In genomic region chr6:80376411-80376810, GRCh38 we compare ENCODE assay signal across 31 cellular contexts.
DNase-seq lines count a peak whose midpoint lies in the region; ATAC-seq and TF ChIP-seq lines count a peak whose summit lies in the region.
"Had no signal": no experiment of that assay in that cellular context is flagged by ENCODE, and none has a peak within 500 bp of the region (broad histone marks: within the 10 kb centered on the region; RNA-seq: fewer than 3 reads in every experiment).

No MANE protein-coding gene starts in this region.

- no peak overlapping the region for H4K5ac ChIP-seq in IMR-90 (ENCODE audit: low read depth, low read length)

- H3K79me1 ChIP-seq in IMR-90 (ENCODE audit: low read depth in 1 of 2, low read length in 2 of 2), result no peaks in the 10 kb centered on the region

- TF ChIP-seq CTCF in IMR-90 (conservative IDR thresholded peaks at IDR 0.05; ENCODE audit: low read depth, low read length) (no peak), astrocyte of the spinal cord (IDR thresholded peaks at IDR 0.05; ENCODE audit: low read depth, low read length) (no peak), fibroblast of pulmonary artery (IDR thresholded peaks at IDR 0.05; ENCODE audit: low read length, missing control alignments) (no peak)

- H2AFZ ChIP-seq in IMR-90 (replicated peaks; ENCODE audit: low read length, poor library complexity), result no peak overlapping the region

- CTCF ChIA-PET in IMR-90 (lab: Yijun Ruan, JAX) (no interaction called here), HEK293T (lab: Yijun Ruan, JAX) (no interaction called here)

- no TSS peak for BruUV-seq in IMR-90 (replicated peaks; lab: Mats Ljungman, UMichigan)

- H3K9ac ChIP-seq in IMR-90 (ENCODE audit: low read depth, low read length), result no peak overlapping the region

- H2BK5ac ChIP-seq in IMR-90 (ENCODE audit: low read depth, low read length, poor library complexity, severe bottlenecking), result no peak overlapping the region

- H3K23ac ChIP-seq in IMR-90 (ENCODE audit: low read depth, low read length), result no peak overlapping the region

- no peak overlapping the region for H3K56ac ChIP-seq in IMR-90 (ENCODE audit: extremely low read depth, insufficient read depth, low read length)

- ATAC-seq in IMR-90 (ENCODE audit: low read depth), result no peak
- ATAC-seq in GM21619 (IDR thresholded peaks at IDR 0.05; ENCODE audit: unreplicated experiment), result no peak
- ATAC-seq in HG03175 (IDR thresholded peaks at IDR 0.05; ENCODE audit: unreplicated experiment), result no peak
- ATAC-seq: CD8-positive, alpha-beta T cell; GM12878; HCT116; HepG2; K562 had no signal

- TF ChIP-seq POLR2A in IMR-90 (IDR thresholded peaks at IDR 0.05; ENCODE audit: low read depth, low read length), result no peak

- no peak overlapping the region for H3K18ac ChIP-seq in IMR-90 (ENCODE audit: low read depth, low read length)

- peaks cover 2% of the 10 kb centered on the region; the same call in 1 of the 2 replicates for H3K4me1 ChIP-seq in IMR-90 (ENCODE audit: control insufficient read depth, insufficient read depth, low read length)
- H3K4me1 ChIP-seq: Caco-2, SJSA1 had no signal

- DNase-seq in IMR-90, result peak; percentile 53
- peak; percentile 53 for DNase-seq in astrocyte of the spinal cord (ENCODE audit: low read depth, low spot score)
- peak; percentile 83 for DNase-seq in fibroblast of pulmonary artery (ENCODE audit: low read depth)
- DNase-seq in non-pigmented ciliary epithelial cell (ENCODE audit: low read depth), result peak; percentile 67
- DNase-seq in DMS153 treated with DMSO at 0.1 percent for 48 hours (lab: John Stamatoyannopoulos, UW; ENCODE audit: unreplicated experiment), result no peak
- no peak for DNase-seq in HEK293T (ENCODE audit: extremely low spot score)
- DNase-seq: Caco-2; CD8-positive, alpha-beta T cell; DMS79; EL; GDM1; Kasumi-1; NCI-H1105; NCI-H1436 treated with DMSO at 0.1 percent for 48 hours; NCI-H1930; NCI-H2107; NCI-H446; NCI-H524 treated with DMSO at 0.1 percent for 48 hours; NCI-H82; NK-92 treated with Interleukin-12 subunit alpha and Interleukin-12 subunit beta, amount 100 ng/mL, for 24 hours; Right ventricle myocardium superior; RPMI8226 had no signal

- H3K14ac ChIP-seq in IMR-90 (replicated peaks; ENCODE audit: low read depth, low read length), result no peak overlapping the region

- H2AK9ac ChIP-seq in IMR-90 (replicated peaks; ENCODE audit: low read depth, low read length, poor library complexity), result no peak overlapping the region

- in situ Hi-C loops in IMR-90 (cut with MboI; ENCODE audit: low sequenced_read_pairs) (no loop called here), astrocyte of the spinal cord (cut with HindIII; ENCODE audit: low sequenced_read_pairs) (no loop called here)

- intact Hi-C loops in IMR-90 (cut with micrococcal nuclease), result no loop called here

- no peaks in the 10 kb centered on the region for H4K20me1 ChIP-seq in IMR-90 (ENCODE audit: insufficient read depth, low read length)

- H3K4me2 ChIP-seq in IMR-90 (ENCODE audit: low read depth, low read length), result no peak overlapping the region

- H2BK120ac ChIP-seq in IMR-90 (ENCODE audit: low read depth, low read length), result no peak overlapping the region

- H4K8ac ChIP-seq in IMR-90 (ENCODE audit: low read depth in 2 of 2, low read length in 2 of 2), result no peak overlapping the region

- dilution Hi-C loops in IMR-90 (cut with HindIII; ENCODE audit: low sequenced_read_pairs, unreplicated experiment), result no loop called here

- H3K27ac ChIP-seq in IMR-90 (ENCODE audit: insufficient read depth, low read length), result no peak overlapping the region
- H3K27ac ChIP-seq: 22Rv1, C4-2B, SJSA1 had no signal

- no peak overlapping the region for H3K4ac ChIP-seq in IMR-90 (ENCODE audit: low read depth, low read length)

- H3K9me1 ChIP-seq in IMR-90 (ENCODE audit: insufficient read depth, low read length), result no peaks in the 10 kb centered on the region

- H3K9me3 ChIP-seq in IMR-90 (ENCODE audit: control insufficient read depth, insufficient read depth, low read length), result no peaks in the 10 kb centered on the region
- H3K9me3 ChIP-seq: Caco-2, SJSA1 had no signal

- no peaks in the 10 kb centered on the region for H3K27me3 ChIP-seq in IMR-90 (ENCODE audit: control insufficient read depth, insufficient read depth, low read length)
- H3K27me3 ChIP-seq: SJSA1 had no signal

- no peak overlapping the region for H2BK15ac ChIP-seq in IMR-90 (ENCODE audit: low read depth, low read length)

- H4K91ac ChIP-seq in IMR-90 (ENCODE audit: insufficient read depth, low read depth, low read length), result no peak overlapping the region

- H3K36me3 ChIP-seq in IMR-90 (ENCODE audit: control insufficient read depth, insufficient read depth, low read length), result no peaks in the 10 kb centered on the region
- H3K36me3 ChIP-seq: SJSA1 had no signal

- no peak overlapping the region for H2AK5ac ChIP-seq in IMR-90 (ENCODE audit: low read depth, low read length)

- H3K4me3 ChIP-seq in IMR-90 (ENCODE audit: insufficient read depth, low read depth, low read length) (no peak overlapping the region), astrocyte of the spinal cord (ENCODE audit: low read depth, low read length) (no peak overlapping the region), fibroblast of pulmonary artery (replicated peaks; ENCODE audit: low read depth, low read length) (no peak overlapping the region)
- H3K4me3 ChIP-seq: GM12878, K562, SJSA1 had no signal

- POLR2A ChIA-PET in IMR-90 (lab: Charles Lee; ENCODE audit: unreplicated experiment), result no interaction called here
- POLR2A ChIA-PET in HEK293T (lab: Yijun Ruan, JAX), result no interaction called here

- no peak for TF ChIP-seq RAD21 in IMR-90 (IDR thresholded peaks at IDR 0.05; ENCODE audit: low read length)

- no peak overlapping the region for H2BK20ac ChIP-seq in IMR-90 (ENCODE audit: low read depth, low read length)

TF ChIP-seq in IMR-90, 13 proteins besides CTCF, POLR2A, EP300 and RAD21:
- TF ChIP-seq CHD1 (IDR thresholded peaks at IDR 0.05; ENCODE audit: low read depth, low read length) (no peak), MAZ (IDR thresholded peaks at IDR 0.05; ENCODE audit: borderline replicate concordance, low read depth, low read length) (no peak), BHLHE40 (IDR thresholded peaks at IDR 0.05; ENCODE audit: low read depth, low read length) (no peak), SMC3 (IDR thresholded peaks at IDR 0.05; ENCODE audit: low read depth, low read length) (no peak), NFE2L2 (IDR thresholded peaks at IDR 0.05; ENCODE audit: low read depth, low read length) (no peak), MXI1 (IDR thresholded peaks at IDR 0.05; ENCODE audit: borderline replicate concordance, low read depth, low read length) (no peak)
- TF ChIP-seq, protein P1, sequence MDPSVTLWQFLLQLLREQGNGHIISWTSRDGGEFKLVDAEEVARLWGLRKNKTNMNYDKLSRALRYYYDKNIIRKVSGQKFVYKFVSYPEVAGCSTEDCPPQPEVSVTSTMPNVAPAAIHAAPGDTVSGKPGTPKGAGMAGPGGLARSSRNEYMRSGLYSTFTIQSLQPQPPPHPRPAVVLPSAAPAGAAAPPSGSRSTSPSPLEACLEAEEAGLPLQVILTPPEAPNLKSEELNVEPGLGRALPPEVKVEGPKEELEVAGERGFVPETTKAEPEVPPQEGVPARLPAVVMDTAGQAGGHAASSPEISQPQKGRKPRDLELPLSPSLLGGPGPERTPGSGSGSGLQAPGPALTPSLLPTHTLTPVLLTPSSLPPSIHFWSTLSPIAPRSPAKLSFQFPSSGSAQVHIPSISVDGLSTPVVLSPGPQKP (IDR thresholded peaks at IDR 0.05; ENCODE audit: borderline replicate concordance, low read depth, low read length), result no peak
- TF ChIP-seq, protein P2, sequence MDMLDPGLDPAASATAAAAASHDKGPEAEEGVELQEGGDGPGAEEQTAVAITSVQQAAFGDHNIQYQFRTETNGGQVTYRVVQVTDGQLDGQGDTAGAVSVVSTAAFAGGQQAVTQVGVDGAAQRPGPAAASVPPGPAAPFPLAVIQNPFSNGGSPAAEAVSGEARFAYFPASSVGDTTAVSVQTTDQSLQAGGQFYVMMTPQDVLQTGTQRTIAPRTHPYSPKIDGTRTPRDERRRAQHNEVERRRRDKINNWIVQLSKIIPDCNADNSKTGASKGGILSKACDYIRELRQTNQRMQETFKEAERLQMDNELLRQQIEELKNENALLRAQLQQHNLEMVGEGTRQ (IDR thresholded peaks at IDR 0.05; ENCODE audit: low read depth, low read length), result no peak

TF ChIP-seq in HEK293T, 16 proteins besides CTCF, POLR2A, EP300 and RAD21:
- TF ChIP-seq SP1 (IDR thresholded peaks at IDR 0.05), result no peak
- TF ChIP-seq NFRKB (IDR thresholded peaks at IDR 0.05), result no peak
- no peak for TF ChIP-seq FOXM1 (IDR thresholded peaks at IDR 0.05; ENCODE audit: borderline replicate concordance)
- TF ChIP-seq FOXA1 (IDR thresholded peaks at IDR 0.05), result no peak
- no peak for TF ChIP-seq PKNOX1 (IDR thresholded peaks at IDR 0.05)
- TF ChIP-seq HDGF (IDR thresholded peaks at IDR 0.05; ENCODE audit: borderline replicate concordance), result no peak
- no peak for TF ChIP-seq L3MBTL2 (conservative IDR thresholded peaks at IDR 0.05)
- TF ChIP-seq FOXK2 (IDR thresholded peaks at IDR 0.05), result no peak
- TF ChIP-seq ZNF384 (IDR thresholded peaks at IDR 0.05), result no peak
- no peak for TF ChIP-seq ARNT (IDR thresholded peaks at IDR 0.05)
- TF ChIP-seq ELF4 (IDR thresholded peaks at IDR 0.05), result no peak
- TF ChIP-seq LEF1 (IDR thresholded peaks at IDR 0.05; ENCODE audit: borderline replicate concordance), result no peak
- TF ChIP-seq CTBP1 (IDR thresholded peaks at IDR 0.05; ENCODE audit: borderline replicate concordance), result no peak
- no peak for TF ChIP-seq TARDBP (IDR thresholded peaks at IDR 0.05)
TF ChIP-seq in HEK293T: peak in this region for 0.

Comparison
In these comparisons a context has a peak if more than half of its experiments do, and no peak if none do; other contexts are left out.
1. DNase-seq: peak in IMR-90 (single experiment), astrocyte of the spinal cord (single experiment), fibroblast of pulmonary artery (single experiment) and non-pigmented ciliary epithelial cell (single experiment); none in DMS153 treated with DMSO at 0.1 percent for 48 hours (single experiment) and HEK293T (single experiment).